9 cellular contexts compared by ENCODE assay signal in genomic region chr2:74333175-74333574, GRCh38. TPM values are rescaled to one million over a fixed set of nuclear protein-coding genes. Genes with fewer than 3 reads are reported as not detected.
DNase-seq lines count a peak whose midpoint lies in the region; ATAC-seq, FAIRE-seq and TF ChIP-seq lines count a peak whose summit lies in the region.
"Had no signal": no experiment of that assay in that cellular context is flagged by ENCODE, and none has a peak within 500 bp of the region (broad histone marks: within the 10 kb centered on the region; RNA-seq: fewer than 3 reads in every experiment).

No MANE protein-coding gene starts in this region.

- H3K27me3 ChIP-seq in thyroid gland, result no peaks in the 10 kb centered on the region

- H3K27ac ChIP-seq in coronary artery (no peak overlapping the region), thyroid gland (no peak overlapping the region)

- peaks cover 9 to 17% of the 10 kb centered on the region in 2 donors for H3K4me1 ChIP-seq in thyroid gland

- no peaks in the 10 kb centered on the region for H3K9me3 ChIP-seq in thyroid gland

- DNase-seq in D721Med (ENCODE audit: insufficient read length, low spot score) (no peak), HFF-Myc (ENCODE audit: extremely low read depth, low read depth) (peak; percentile 5), SHP77 (lab: John Stamatoyannopoulos, UW) (peak; percentile 32 to 42), fibroblast of pulmonary artery (ENCODE audit: low read depth) (peak; percentile 68), coronary artery (ENCODE audit: low spot score) (no peak), NCI-H226 (no peak), thyroid gland (no peak)

- H3K36me3 ChIP-seq in thyroid gland, result no peaks in the 10 kb centered on the region

- no peak for FAIRE-seq in D721Med (lab: Jason Lieb, UNC)

- intact Hi-C loops in thyroid gland (cut with DNase I), result loop anchor here (10.0 kb wide), 1 partner anchor 508 kb away; the partner anchor contains the start of gene STAMBP

- WGBS in thyroid gland, 2 donors, result 74 to 76% methylated on average over 3 of the region's 3 CpGs

- no peak overlapping the region for H3K4me3 ChIP-seq in HFF-Myc (replicated peaks; ENCODE audit: low read depth, low read length)
- no peak overlapping the region for H3K4me3 ChIP-seq in fibroblast of pulmonary artery (replicated peaks; ENCODE audit: low read depth, low read length)
- no peak overlapping the region for H3K4me3 ChIP-seq in coronary artery
- no peak overlapping the region for H3K4me3 ChIP-seq in thyroid gland (replicated peaks in 1 of 3)
- H3K4me3 ChIP-seq: lung had no signal

- TF ChIP-seq CTCF in D721Med (IDR thresholded peaks at IDR 0.05; ENCODE audit: insufficient read depth, missing control alignments) (peak; percentile 33), HFF-Myc (IDR thresholded peaks at IDR 0.05; ENCODE audit: low read depth, low read length, missing control alignments) (peak; percentile 44), fibroblast of pulmonary artery (IDR thresholded peaks at IDR 0.05; ENCODE audit: low read length, missing control alignments) (peak; percentile 72), coronary artery (IDR thresholded peaks at IDR 0.05) (no peak), thyroid gland (IDR thresholded peaks at IDR 0.05) (peak in 1 of 6 experiments; percentile 1)

- ATAC-seq in HG03354 (IDR thresholded peaks at IDR 0.05; ENCODE audit: poor library complexity, severe bottlenecking, unreplicated experiment), result no peak

- no peak for TF ChIP-seq POLR2A in thyroid gland (IDR thresholded peaks at IDR 0.05)

RNA-seq across cellular contexts. Expression of gene SLC4A5, which starts 10.0 kb away (rescaled TPM):
- total RNA-seq in thyroid gland, result 10 to 100 TPM; 18.3 to 94.5 (median 59.8) TPM

RNA-seq across cellular contexts. Expression of gene DCTN1, which starts 46.9 kb away (rescaled TPM):
- total RNA-seq in thyroid gland, result 100 to 1,000 TPM in 3 of 4 donors, 10 to 100 TPM in 1; 82.6 to 124 (median 108) TPM

Comparison
In these comparisons a context has a peak if more than half of its experiments do, and no peak if none do; other contexts are left out.
1. DNase-seq: peak in HFF-Myc (single experiment), SHP77 (2 of 2) and fibroblast of pulmonary artery (single experiment); none in D721Med (single experiment), coronary artery (single experiment), NCI-H226 (single experiment) and thyroid gland (0 of 2).